In genomic region chr1:229448373-229448772, GRCh38 we compare ENCODE assay signal across 20 cellular contexts. TPM values are rescaled to one million over a fixed set of nuclear protein-coding genes. Genes with fewer than 3 reads are reported as not detected.
DNase-seq lines count a peak whose midpoint lies in the region; ATAC-seq, FAIRE-seq and TF ChIP-seq lines count a peak whose summit lies in the region.
"Had no signal": no experiment of that assay in that cellular context is flagged by ENCODE, and none has a peak within 500 bp of the region (broad histone marks: within the 10 kb centered on the region; RNA-seq: fewer than 3 reads in every experiment).

No MANE protein-coding gene starts in this region.

- no peaks in the 10 kb centered on the region for H3K4me1 Mint-ChIP-seq in brain
- H3K4me1 Mint-ChIP-seq: CD4-positive, CD25-positive, alpha-beta regulatory T cell; CD8-positive, alpha-beta memory T cell had no signal

- H3K27ac Mint-ChIP-seq in brain = peak overlapping the region in 3 of 5 experiments; percentile 38 to 85 (median 59)
- H3K27ac Mint-ChIP-seq: H9, IgD-negative memory B cell had no signal

- TF ChIP-seq CTCF in brain (conservative IDR thresholded peaks at IDR 0.05) = no peak

- H3K4me3 Mint-ChIP-seq in brain = no peak overlapping the region
- H3K4me3 Mint-ChIP-seq: CD4-positive, CD25-positive, alpha-beta regulatory T cell; CD8-positive, alpha-beta memory T cell; H9; IgD-negative memory B cell had no signal

- in situ Hi-C loops in SK-MEL-5 (cut with HindIII; ENCODE audit: low pct_unique_long_range_greater_than_20kb, low sequenced_read_pairs) = no loop called here

- peaks cover 70% of the 10 kb centered on the region for H3K36me3 Mint-ChIP-seq in brain

- no peaks in the 10 kb centered on the region for H3K9me3 Mint-ChIP-seq in brain
- H3K9me3 Mint-ChIP-seq: CD8-positive, alpha-beta memory T cell; H9; IgD-negative memory B cell had no signal

- ATAC-seq in sciatic nerve = peak; percentile 91
- ATAC-seq: HepG2 had no signal

- intact Hi-C loops in sciatic nerve (cut with DNase I) = no loop called here

- FAIRE-seq in HTR-8/SVneo (lab: Jason Lieb, UNC) = no peak
- FAIRE-seq: A204.1, D721Med, GM18507, H1, HepG2 had no signal

- DNase-seq in SK-MEL-5 (ENCODE audit: low read depth, low spot score) (peak; percentile 64), sciatic nerve (ENCODE audit: low spot score) (no peak), NCI-H146 treated with DMSO at 0.1 percent for 48 hours (lab: John Stamatoyannopoulos, UW; ENCODE audit: unreplicated experiment) (no peak), HTR-8/SVneo (ENCODE audit: insufficient read length, low spot score) (no peak), NCI-H345 (lab: John Stamatoyannopoulos, UW) (no peak)
- DNase-seq: ACHN; BE2C; C1 segment of cervical spinal cord; Caco-2; CD4-positive, CD25-positive, alpha-beta regulatory T cell; CD8-positive, alpha-beta memory T cell; GDM1; H9 had no signal

- H3K27me3 Mint-ChIP-seq in brain = no peaks in the 10 kb centered on the region
- H3K27me3 Mint-ChIP-seq: CD4-positive, CD25-positive, alpha-beta regulatory T cell; CD8-positive, alpha-beta memory T cell; IgD-negative memory B cell had no signal

RNA-seq across cellular contexts. Expression of gene ACTA1, which starts 14.5 kb away (rescaled TPM):
- total RNA-seq in SK-MEL-5 (2014; rRNA removed; shearing (Covaris generic)) = 0.16 TPM in 2 replicates
- not detected in 2 replicates for polyA plus RNA-seq in SK-MEL-5 (2015; cell fraction: cytosol; rRNA removed)
- 1.7 TPM in 1 of 2 replicates, not detected in the other for polyA plus RNA-seq in SK-MEL-5 (2015; cell fraction: nucleus; rRNA removed)
- polyA plus RNA-seq in brain (ENCODE audit: insufficient read depth, low read depth, low replicate concordance) = 0.88 TPM
- total RNA-seq in sciatic nerve = 0.45 TPM
- total RNA-seq: CD4-positive, CD25-positive, alpha-beta regulatory T cell; CD8-positive, alpha-beta memory T cell had no signal
- polyA plus RNA-seq: CD4-positive, CD25-positive, alpha-beta regulatory T cell; CD8-positive, alpha-beta memory T cell; IgD-negative memory B cell had no signal

RNA-seq across cellular contexts. Expression of gene NUP133, which starts 59.8 kb away (rescaled TPM):
- 43.3 and 44.5 TPM in 2 replicates for total RNA-seq in SK-MEL-5 (2014; rRNA removed; shearing (Covaris generic))
- 19.3 and 32.2 TPM in 2 replicates for polyA plus RNA-seq in SK-MEL-5 (2015; cell fraction: cytosol; rRNA removed)
- polyA plus RNA-seq in SK-MEL-5 (2015; cell fraction: nucleus; rRNA removed) = 55.2 and 56.9 TPM in 2 replicates
- polyA plus RNA-seq in brain (ENCODE audit: insufficient read depth, low read depth, low replicate concordance) = 33.2 TPM
- total RNA-seq in sciatic nerve = 35.8 TPM
